ENCODE assay signal across 28 cellular contexts in the genomic region with DNA sequence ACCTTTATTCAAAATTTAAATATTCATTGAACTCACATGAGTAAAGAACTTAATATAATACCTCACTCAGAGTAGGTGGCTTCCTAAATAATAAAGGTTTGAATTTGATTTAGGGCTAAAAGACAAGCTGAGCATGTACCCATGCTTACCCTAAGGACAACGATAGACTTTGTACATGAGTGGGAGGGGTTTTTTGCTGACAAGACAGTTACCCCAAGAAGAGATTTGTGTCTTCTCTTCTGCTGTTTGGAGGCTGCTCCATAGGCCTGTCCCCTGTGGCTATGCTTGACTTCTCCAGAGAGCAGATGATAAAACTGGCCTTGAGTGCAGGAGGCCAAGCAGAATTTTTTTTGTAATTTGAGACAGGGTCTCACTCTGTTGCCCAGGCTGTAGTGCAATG.
"Had no signal": no experiment of that assay in that cellular context is flagged by ENCODE, and none has a peak within 500 bp of the region (broad histone marks: within the 10 kb centered on the region; RNA-seq: fewer than 3 reads in every experiment).

No MANE protein-coding gene starts in this region.

- H3K9ac ChIP-seq: neural progenitor cell, parathyroid adenoma had no signal

- H3K79me2 ChIP-seq: parathyroid adenoma had no signal

- H3K36me3 ChIP-seq: neural progenitor cell, ovary, spleen, suprapubic skin, tibial artery, transverse colon, upper lobe of right lung, uterus had no signal

- H3K4me3 ChIP-seq: neural progenitor cell, ovary, psoas muscle, skin epidermis, smooth muscle cell, spleen, suprapubic skin, testis, tibial artery, transverse colon, upper lobe of right lung, uterus had no signal

- H3K27me3 ChIP-seq: neural progenitor cell, ovary, spleen, suprapubic skin, testis, tibial artery, transverse colon, upper lobe of right lung, uterus had no signal

- DNase-seq: naive thymus-derived CD4-positive, alpha-beta T cell; natural killer cell; occipital lobe; ovary; posterior cingulate gyrus; psoas muscle; right cardiac atrium; spleen; stimulated activated CD4-positive, alpha-beta T cell treated with anti-CD3 and anti-CD28 coated beads, Interleukin-12 subunit alpha, Interleukin-12 subunit beta, amount 100 ng/mL, for 4 hours; stimulated activated CD4-positive, alpha-beta T cell treated with anti-CD3 and anti-CD28 coated beads, Interleukin-1b, Interleukin-23, amount 100 ng/mL, for 48 hours; stimulated activated CD4-positive, alpha-beta T cell treated with anti-CD3 and anti-CD28 coated beads, Interleukin-4, amount 100 ng/mL, for 1 hour; stimulated activated CD4-positive, alpha-beta T cell treated with anti-CD3 and anti-CD28 coated beads, Interleukin-4, amount 100 ng/mL, for 4 hours; stimulated activated CD8-positive, alpha-beta memory T cell treated with anti-CD3 and anti-CD28 coated beads, Interleukin-4, amount 100 ng/mL, for 48 hours; stimulated activated naive CD4-positive, alpha-beta T cell; stimulated activated naive CD8-positive, alpha-beta T cell treated with anti-CD3 and anti-CD28 coated beads, Interleukin-15, amount 100 ng/mL, for 72 hours; stimulated activated naive CD8-positive, alpha-beta T cell treated with anti-CD3 and anti-CD28 coated beads, Interleukin-15, Interleukin-2, amounts not matched to agents 100 U/mL and 50 U/mL, for 24 hours; substantia nigra; testis; tibial artery; transverse colon; upper lobe of right lung; uterus had no signal

- H3K4me2 ChIP-seq: neural progenitor cell, smooth muscle cell had no signal

- H3K4me1 ChIP-seq: psoas muscle, spleen, suprapubic skin, testis, tibial artery, transverse colon, upper lobe of right lung, uterus had no signal

- H3K27ac ChIP-seq: neural progenitor cell, ovary, parathyroid adenoma, psoas muscle, skin epidermis, spleen, suprapubic skin, testis, tibial artery, transverse colon, upper lobe of right lung, uterus had no signal

- H3K9me3 ChIP-seq: ovary, psoas muscle, spleen, suprapubic skin, testis, tibial artery, transverse colon, upper lobe of right lung, uterus had no signal

- ATAC-seq: naive thymus-derived CD4-positive, alpha-beta T cell; natural killer cell; psoas muscle; right cardiac atrium; sciatic nerve; stimulated activated naive CD8-positive, alpha-beta T cell treated with anti-CD3 and anti-CD28 coated beads, Interleukin-15, amount 100 ng/mL, for 72 hours; stimulated activated naive CD8-positive, alpha-beta T cell treated with anti-CD3 and anti-CD28 coated beads, Interleukin-15, Interleukin-2, amounts not matched to agents 100 U/mL and 50 U/mL, for 24 hours; upper lobe of right lung had no signal

- H2AFZ ChIP-seq: neural progenitor cell, parathyroid adenoma had no signal
